22 cellular contexts compared by ENCODE assay signal in the genomic region with DNA sequence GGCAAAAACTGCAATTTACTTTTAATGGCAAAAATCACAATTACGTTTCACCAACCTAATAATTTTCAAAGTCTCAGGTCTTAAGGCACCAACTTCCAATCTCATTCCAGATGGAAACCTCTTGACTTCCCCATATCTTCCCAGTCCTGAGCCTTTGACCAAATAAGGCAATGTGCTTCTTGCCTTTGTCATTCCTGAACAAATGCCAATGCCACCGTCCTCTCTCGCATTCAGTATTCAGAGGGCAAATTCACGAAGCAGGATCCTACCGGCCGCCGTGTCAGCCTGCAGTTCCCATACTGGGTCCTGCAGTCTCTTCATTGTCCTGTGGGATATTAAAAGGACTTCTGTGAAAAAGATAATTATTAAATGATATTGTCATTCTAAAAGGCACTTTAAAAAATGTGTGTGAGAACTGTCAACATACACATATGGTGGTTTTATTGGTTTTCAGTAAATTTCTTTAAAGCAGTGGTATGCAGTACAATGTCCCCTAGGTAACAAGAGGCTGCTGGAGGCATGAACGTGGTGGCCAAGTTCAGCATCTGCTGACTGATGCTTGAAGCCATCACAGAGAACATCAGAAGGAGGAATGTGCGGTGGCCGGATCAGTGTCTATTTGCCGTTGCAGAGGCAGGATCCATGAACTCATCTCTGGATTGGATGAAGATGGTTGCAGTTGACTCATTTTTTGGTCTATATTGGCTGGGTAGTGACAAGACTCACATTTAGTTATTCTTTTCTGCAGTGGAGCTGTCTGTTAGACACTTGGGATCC.
"Had no signal": no experiment of that assay in that cellular context is flagged by ENCODE, and none has a peak within 500 bp of the region (broad histone marks: within the 10 kb centered on the region; RNA-seq: fewer than 3 reads in every experiment).

No MANE protein-coding gene starts in this region.

- H3K9me3 Mint-ChIP-seq: activated T-helper 1 cell treated with anti-CD3 and anti-CD28 coated beads, Interleukin-12 subunit alpha, Interleukin-12 subunit beta, Interleukin-2, Interleukin-4 antibody, amounts not matched to agents 30 ng/mL and 10 ng/mL and 1 ng/mL, durations not matched to agents 14 hours and 24 hours and 36 hours; T-helper 2 cell treated with Interferon-gamma antibody and Interleukin-4, amounts not matched to agents 5 μg/mL and 100 μg/mL, for 36 hours had no signal

- H3K27me3 ChIP-seq: heart right ventricle, upper lobe of left lung had no signal

- ATAC-seq: activated CD8-positive, alpha-beta T cell treated with anti-CD3 and anti-CD28 coated beads, Interleukin-2, amount 10 ng/mL, durations not matched to agents 7 days and 5 days; activated naive CD8-positive, alpha-beta T cell treated with anti-CD3 and anti-CD28 coated beads, Interleukin-2, amount 50 U/mL, for 24 hours; heart right ventricle; mucosa of descending colon; sciatic nerve; T-cell had no signal

- H3K36me3 Mint-ChIP-seq: T-cell had no signal

- H3K4me3 Mint-ChIP-seq: activated CD8-positive, alpha-beta T cell treated with anti-CD3 and anti-CD28 coated beads, Interleukin-2, amount 10 ng/mL, durations not matched to agents 7 days and 5 days; activated naive CD8-positive, alpha-beta T cell treated with anti-CD3 and anti-CD28 coated beads, Interleukin-2, amount 50 U/mL, for 24 hours; activated T-helper 1 cell treated with anti-CD3 and anti-CD28 coated beads, Interleukin-12 subunit alpha, Interleukin-12 subunit beta, Interleukin-2, Interleukin-4 antibody, amounts not matched to agents 30 ng/mL and 10 ng/mL and 1 ng/mL, durations not matched to agents 14 hours and 24 hours and 36 hours; naive B cell; T-cell; T-helper 2 cell treated with Interferon-gamma antibody and Interleukin-4, amounts not matched to agents 5 μg/mL and 100 μg/mL, for 36 hours had no signal

- DNase-seq: activated CD4-positive, alpha-beta T cell treated with anti-CD3 and anti-CD28 coated beads for 1 hour; activated CD4-positive, alpha-beta T cell treated with anti-CD3 and anti-CD28 coated beads, Interleukin-2, amount 50 U/mL, for 1 hour; activated CD8-positive, alpha-beta T cell treated with anti-CD3 and anti-CD28 coated beads, Interleukin-2, amount 10 ng/mL, durations not matched to agents 7 days and 5 days; activated gamma-delta T cell; activated naive CD4-positive, alpha-beta T cell treated with anti-CD3 and anti-CD28 coated beads, Interleukin-2, amount 50 U/mL, for 16 hours; activated naive CD8-positive, alpha-beta T cell treated with anti-CD3 and anti-CD28 coated beads, Interleukin-2, amount 50 U/mL, for 24 hours; effector CD4-positive, alpha-beta T cell; foreskin fibroblast; heart right ventricle; mesenchymal stem cell; mucosa of descending colon; naive B cell; occipital lobe; spleen; stimulated activated CD4-positive, alpha-beta T cell treated with anti-CD3 and anti-CD28 coated beads, Interleukin-4, amount 100 ng/mL, for 1 hour; stimulated activated naive CD4-positive, alpha-beta T cell treated with Interleukin-2 at 50 U/mL for 16 hours; T-cell; upper lobe of left lung; WERI-Rb-1 had no signal

- H3K4me1 ChIP-seq: heart right ventricle, spleen, upper lobe of left lung had no signal

- H3K4me3 ChIP-seq: heart right ventricle, mucosa of descending colon, spleen, upper lobe of left lung had no signal

- H3K27ac ChIP-seq: heart right ventricle, spleen, upper lobe of left lung, WERI-Rb-1 had no signal

- H3K36me3 ChIP-seq: heart right ventricle, spleen, upper lobe of left lung, WERI-Rb-1 had no signal

- H3K27ac Mint-ChIP-seq: activated CD8-positive, alpha-beta T cell treated with anti-CD3 and anti-CD28 coated beads, Interleukin-2, amount 10 ng/mL, durations not matched to agents 7 days and 5 days; activated naive CD8-positive, alpha-beta T cell treated with anti-CD3 and anti-CD28 coated beads, Interleukin-2, amount 50 U/mL, for 24 hours; activated T-helper 1 cell treated with anti-CD3 and anti-CD28 coated beads, Interleukin-12 subunit alpha, Interleukin-12 subunit beta, Interleukin-2, Interleukin-4 antibody, amounts not matched to agents 30 ng/mL and 10 ng/mL and 1 ng/mL, durations not matched to agents 14 hours and 24 hours and 36 hours; naive B cell; T-cell; T-helper 2 cell treated with Interferon-gamma antibody and Interleukin-4, amounts not matched to agents 5 μg/mL and 100 μg/mL, for 36 hours had no signal

- H3K4me1 Mint-ChIP-seq: activated naive CD8-positive, alpha-beta T cell treated with anti-CD3 and anti-CD28 coated beads, Interleukin-2, amount 50 U/mL, for 24 hours; naive B cell; T-cell had no signal
